In the genomic region with DNA sequence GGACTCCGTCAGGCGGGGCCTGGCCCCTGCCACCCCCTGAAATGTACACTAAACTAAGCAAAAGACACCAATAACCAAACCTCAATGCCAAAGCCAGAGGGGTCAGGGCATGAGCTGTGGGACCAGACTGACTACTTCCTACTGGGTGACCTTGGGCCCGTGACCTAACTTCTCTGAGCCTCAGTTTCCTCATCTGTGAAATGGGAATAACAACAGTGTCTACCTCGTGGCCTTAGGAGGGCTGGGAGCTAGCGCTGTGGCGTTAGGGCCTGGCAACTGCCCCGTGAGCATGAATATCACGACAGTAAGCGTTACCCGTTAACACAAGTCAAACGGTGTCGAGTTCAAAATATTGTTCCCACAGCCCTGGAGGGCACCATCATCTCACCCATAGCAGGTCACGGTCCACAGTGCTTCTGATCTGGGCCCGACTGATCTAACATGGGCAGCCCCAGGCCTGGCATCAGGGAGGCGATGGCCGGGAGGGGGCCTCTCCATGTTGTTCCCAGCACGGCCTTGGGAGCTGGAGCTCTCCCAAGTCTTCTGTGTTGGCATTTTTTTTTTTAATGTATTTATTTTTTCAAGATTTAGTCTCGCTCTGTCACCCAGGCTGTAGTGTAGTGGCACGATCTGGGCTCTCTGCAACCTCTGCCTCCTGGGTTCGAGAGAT, we compare ENCODE assay signal across 1 cellular context.
TF ChIP-seq lines count a peak whose summit lies in the region.

No MANE protein-coding gene starts in this region.

TF ChIP-seq in H1, 55 proteins besides CTCF, POLR2A, EP300 and RAD21:
- TF ChIP-seq KDM1A (IDR thresholded peaks at IDR 0.05; ENCODE audit: borderline replicate concordance, low read length) (peak; percentile 54; the same call in 1 of the 2 replicates), HDAC6 (IDR thresholded peaks at IDR 0.05; ENCODE audit: low read depth, low read length) (no peak)
